7 cellular contexts compared by ENCODE assay signal in genomic region chr14:22887990-22888378, GRCh38. TPM values are rescaled to one million over a fixed set of nuclear protein-coding genes. Genes with fewer than 3 reads are reported as not detected.
A peak's percentile ranks its signal among the peaks of the same experiment; 100 is the strongest.
DNase-seq lines count a peak whose midpoint lies in the region; ATAC-seq and TF ChIP-seq lines count a peak whose summit lies in the region.

No MANE protein-coding gene starts in this region.

- H3K27me3 Mint-ChIP-seq in activated CD4-positive, alpha-beta T cell treated with anti-CD3 and anti-CD28 coated beads, Interleukin-2, amount 10 ng/mL, durations not matched to agents 7 days and 5 days, result peaks cover 12% of the 10 kb centered on the region

- ATAC-seq in HG03066 (IDR thresholded peaks at IDR 0.05; ENCODE audit: low read depth, unreplicated experiment), result peak; percentile 42

- TF ChIP-seq CTCF in fibroblast of the aortic adventitia (IDR thresholded peaks at IDR 0.05; ENCODE audit: insufficient read depth, low read length) (no peak), sigmoid colon (IDR thresholded peaks at IDR 0.05) (no peak)

- H3K4me3 Mint-ChIP-seq in activated CD4-positive, alpha-beta T cell treated with anti-CD3 and anti-CD28 coated beads, Interleukin-2, amount 10 ng/mL, durations not matched to agents 7 days and 5 days, result peak overlapping the region; percentile 77

- peak overlapping the region; percentile 85 for H3K27ac Mint-ChIP-seq in activated CD4-positive, alpha-beta T cell treated with anti-CD3 and anti-CD28 coated beads, Interleukin-2, amount 10 ng/mL, durations not matched to agents 7 days and 5 days

- CTCF ChIA-PET in activated CD4-positive, alpha-beta T cell treated with anti-CD3 and anti-CD28 coated beads, Interleukin-2, amount 10 ng/mL, durations not matched to agents 7 days and 5 days (lab: Charles Lee), result interaction anchor here (0.6 to 7.9 kb wide), 4 partner anchors 10 to 318 kb away, joined by 3 to 61 read pairs (median 3); partner anchors contain the start of gene OXA1L

- no peaks in the 10 kb centered on the region for H3K9me3 ChIP-seq in sigmoid colon

- no peaks in the 10 kb centered on the region for H3K36me3 ChIP-seq in sigmoid colon

- H3K27ac ChIP-seq in sigmoid colon, result no peak overlapping the region

- H3K9me3 Mint-ChIP-seq in activated CD4-positive, alpha-beta T cell treated with anti-CD3 and anti-CD28 coated beads, Interleukin-2, amount 10 ng/mL, durations not matched to agents 7 days and 5 days, result no peaks in the 10 kb centered on the region

- intact Hi-C loops in sigmoid colon (cut with DNase I), result no loop called here

- H3K4me3 ChIP-seq in fibroblast of the aortic adventitia (ENCODE audit: low read depth, low read length), result peak overlapping the region; percentile 66
- H3K4me3 ChIP-seq in sigmoid colon, result peak overlapping the region in 2 of 4 donors; percentile 56 to 61

- peaks cover 0 to 28% (median 18%) of the 10 kb centered on the region in 4 donors for H3K4me1 ChIP-seq in sigmoid colon

- H3K27me3 ChIP-seq in sigmoid colon, result no peaks in the 10 kb centered on the region

- POLR2A ChIA-PET in activated CD4-positive, alpha-beta T cell treated with anti-CD3 and anti-CD28 coated beads, Interleukin-2, amount 10 ng/mL, durations not matched to agents 7 days and 5 days (lab: Charles Lee), result no interaction called here

- peak; percentile 55 for DNase-seq in GM19238 (ENCODE audit: insufficient read length, low spot score)
- no peak for DNase-seq in activated CD4-positive, alpha-beta T cell treated with anti-CD3 and anti-CD28 coated beads, Interleukin-2, amount 10 ng/mL, durations not matched to agents 7 days and 5 days
- DNase-seq in fibroblast of the aortic adventitia (ENCODE audit: low read depth), result no peak
- DNase-seq in stimulated activated CD8-positive, alpha-beta memory T cell treated with anti-CD3 and anti-CD28 coated beads, Interleukin-12 subunit alpha, Interleukin-12 subunit beta, amount 100 ng/mL, for 4 hours (ENCODE audit: low read depth), result peak; percentile 42
- no peak for DNase-seq in sigmoid colon
- no peak for DNase-seq in pons (ENCODE audit: low spot score)

- peaks cover 2% of the 10 kb centered on the region for H3K36me3 Mint-ChIP-seq in activated CD4-positive, alpha-beta T cell treated with anti-CD3 and anti-CD28 coated beads, Interleukin-2, amount 10 ng/mL, durations not matched to agents 7 days and 5 days (ENCODE audit: low read depth)

- WGBS in sigmoid colon, 2 donors, result 57 to 77% methylated on average over 5 of the region's 5 CpGs

- no peak for TF ChIP-seq POLR2A in sigmoid colon (IDR thresholded peaks at IDR 0.05)

- peaks cover 49% of the 10 kb centered on the region for H3K4me1 Mint-ChIP-seq in activated CD4-positive, alpha-beta T cell treated with anti-CD3 and anti-CD28 coated beads, Interleukin-2, amount 10 ng/mL, durations not matched to agents 7 days and 5 days

- TF ChIP-seq EP300 in sigmoid colon (IDR thresholded peaks at IDR 0.05), result no peak

RNA-seq across cellular contexts. Expression of gene REM2, which starts 5.0 kb away (rescaled TPM):
- under 1 TPM; 0.52 to 0.69 TPM for total RNA-seq in activated CD4-positive, alpha-beta T cell treated with anti-CD3 and anti-CD28 coated beads, Interleukin-2, amount 10 ng/mL, durations not matched to agents 7 days and 5 days
- 0.09 TPM in 1 of 2 replicates, not detected in the other for total RNA-seq in fibroblast of the aortic adventitia (ENCODE audit: low replicate concordance)
- 1 to 10 TPM in 1 of 4 donors, under 1 TPM in 2, not detected in 1; 0.71 to 1.4 (median 0.81) TPM for total RNA-seq in sigmoid colon
- polyA plus RNA-seq in sigmoid colon, result under 1 TPM in 2 of 3 donors, not detected in 1; 0.60 to 0.96 TPM

RNA-seq across cellular contexts. Expression of gene LRP10, which starts 16.4 kb away (rescaled TPM):
- 10 to 100 TPM; 60.0 to 63.5 TPM for total RNA-seq in activated CD4-positive, alpha-beta T cell treated with anti-CD3 and anti-CD28 coated beads, Interleukin-2, amount 10 ng/mL, durations not matched to agents 7 days and 5 days
- total RNA-seq in fibroblast of the aortic adventitia (ENCODE audit: low replicate concordance) (104 and 107 TPM in 2 replicates), sigmoid colon (100 to 1,000 TPM in 2 of 4 donors, 10 to 100 TPM in 2; 75.3 to 124 (median 95.1) TPM)
- 100 to 1,000 TPM in 1 of 3 donors, 10 to 100 TPM in 2; 34.4 to 139 (median 42.6) TPM for polyA plus RNA-seq in sigmoid colon

RNA-seq across cellular contexts. Expression of gene RBM23, which starts 31.0 kb away (rescaled TPM):
- total RNA-seq in activated CD4-positive, alpha-beta T cell treated with anti-CD3 and anti-CD28 coated beads, Interleukin-2, amount 10 ng/mL, durations not matched to agents 7 days and 5 days, result 10 to 100 TPM; 79.0 to 79.6 TPM
- total RNA-seq in fibroblast of the aortic adventitia (ENCODE audit: low replicate concordance) (48.7 and 101 TPM in 2 replicates), sigmoid colon (1,000 to 10,000 TPM in 1 of 4 donors, 100 to 1,000 TPM in 3; 356 to 5,076 (median 594) TPM)
- polyA plus RNA-seq in sigmoid colon, result 10 to 100 TPM; 31.8 to 46.5 (median 40.8) TPM

RNA-seq across cellular contexts. Expression of gene PRMT5, which starts 41.2 kb away (rescaled TPM):
- total RNA-seq in activated CD4-positive, alpha-beta T cell treated with anti-CD3 and anti-CD28 coated beads, Interleukin-2, amount 10 ng/mL, durations not matched to agents 7 days and 5 days, result 10 to 100 TPM; 52.6 to 56.8 TPM
- 23.0 and 53.5 TPM in 2 replicates for total RNA-seq in fibroblast of the aortic adventitia (ENCODE audit: low replicate concordance)
- total RNA-seq in sigmoid colon, result 10 to 100 TPM; 33.3 to 61.7 (median 44.7) TPM
- 10 to 100 TPM; 33.3 to 66.7 (median 55.4) TPM for polyA plus RNA-seq in sigmoid colon

RNA-seq across cellular contexts. Expression of gene MMP14, which starts 51.6 kb away (rescaled TPM):
- total RNA-seq in activated CD4-positive, alpha-beta T cell treated with anti-CD3 and anti-CD28 coated beads, Interleukin-2, amount 10 ng/mL, durations not matched to agents 7 days and 5 days, result 1 to 10 TPM; 1.8 to 2.1 TPM
- total RNA-seq in fibroblast of the aortic adventitia (ENCODE audit: low replicate concordance), result 258 and 311 TPM in 2 replicates
- total RNA-seq in sigmoid colon, result 100 to 1,000 TPM in 3 of 4 donors, 10 to 100 TPM in 1; 86.6 to 140 (median 115) TPM
- 10 to 100 TPM; 21.0 to 85.4 (median 33.5) TPM for polyA plus RNA-seq in sigmoid colon

Comparison
In these comparisons a context has a peak if more than half of its experiments do, and no peak if none do; other contexts are left out.
1. DNase-seq: peak in GM19238 (single experiment) and stimulated activated CD8-positive, alpha-beta memory T cell treated with anti-CD3 and anti-CD28 coated beads, Interleukin-12 subunit alpha, Interleukin-12 subunit beta, amount 100 ng/mL, for 4 hours (single experiment); none in activated CD4-positive, alpha-beta T cell treated with anti-CD3 and anti-CD28 coated beads, Interleukin-2, amount 10 ng/mL, durations not matched to agents 7 days and 5 days (single experiment), fibroblast of the aortic adventitia (single experiment), sigmoid colon (single experiment) and pons (single experiment).